In genomic region chr10:97517778-97518561, GRCh38 we compare ENCODE assay signal across 12 cellular contexts. TPM values are rescaled to one million over a fixed set of nuclear protein-coding genes. Genes with fewer than 3 reads are reported as not detected.
DNase-seq lines count a peak whose midpoint lies in the region; ATAC-seq, FAIRE-seq and TF ChIP-seq lines count a peak whose summit lies in the region.
"Had no signal": no experiment of that assay in that cellular context is flagged by ENCODE, and none has a peak within 500 bp of the region (broad histone marks: within the 10 kb centered on the region; RNA-seq: fewer than 3 reads in every experiment).

No MANE protein-coding gene starts in this region.

- POLR2A ChIA-PET in HepG2 (lab: Yijun Ruan, JAX), result interaction anchor here (0.9 kb wide), 1 partner anchor 19 kb away, joined by 3 read pairs; the partner anchor contains the start of genes MMS19 and UBTD1

- DNase-seq in Right ventricle myocardium inferior (ENCODE audit: missing footprints) (no peak), Right ventricle myocardium superior (no peak), bronchial epithelial cell (ENCODE audit: low read depth) (peak; percentile 80), HepG2 (ENCODE audit: low spot score) (no peak), mucosa of gallbladder (ENCODE audit: low spot score) (no peak)
- DNase-seq: activated CD4-positive, alpha-beta T cell treated with anti-CD3 and anti-CD28 coated beads, Interleukin-2, amount 10 ng/mL, durations not matched to agents 24 days and 14 days; stimulated activated CD4-positive, alpha-beta T cell treated with anti-CD3 and anti-CD28 coated beads, Interleukin-1b, Interleukin-23, amount 100 ng/mL, for 48 hours had no signal

- TF ChIP-seq RAD21 in HepG2 (CRISPR knock-in tag; IDR thresholded peaks at IDR 0.05), result no peak

- H3K9ac ChIP-seq in HepG2 (ENCODE audit: insufficient read depth, low read depth, low read length), result no peak overlapping the region

- no TSS peak for BruUV-seq in HepG2 (replicated peaks; lab: Mats Ljungman, UMichigan)

- WGBS in HepG2 (ENCODE audit: low lambda C conversion rate), result 58% methylated on average over 13 of the region's 13 CpGs

- no peak overlapping the region for H3K4me2 ChIP-seq in HepG2 (ENCODE audit: low read depth, low read length)

- ATAC-seq in Right ventricle myocardium inferior (peak; percentile 1), Right ventricle myocardium superior (ENCODE audit: poor library complexity) (no peak), HepG2 (peak; percentile 36; the same call in 2 of the 3 replicates), HG03432 (IDR thresholded peaks at IDR 0.05; ENCODE audit: unreplicated experiment) (no peak), GM19328 (IDR thresholded peaks at IDR 0.05; ENCODE audit: unreplicated experiment) (no peak), GM21717 (IDR thresholded peaks at IDR 0.05; ENCODE audit: unreplicated experiment) (no peak)

- H3K4me1 ChIP-seq in HepG2 (ENCODE audit: insufficient read depth, low read length), result peaks cover 14% of the 10 kb centered on the region

- no peaks in the 10 kb centered on the region for H3K9me3 ChIP-seq in HepG2 (ENCODE audit: low read length)

- H2AFZ ChIP-seq in HepG2 (ENCODE audit: low read length), result no peak overlapping the region

- CTCF ChIA-PET in HepG2 (lab: Yijun Ruan, JAX; ENCODE audit: low intra/inter-chr PET ratio, low total read pairs), result no interaction called here

- no peak overlapping the region for H3K27ac ChIP-seq in HepG2 (ENCODE audit: extremely low read length, insufficient read depth, low read length)
- H3K27ac ChIP-seq: epithelial cell of prostate had no signal

- no peaks in the 10 kb centered on the region; the same call in 1 of the 2 replicates for H4K20me1 ChIP-seq in HepG2 (ENCODE audit: insufficient read depth, low read length)

- intact Hi-C loops in Right ventricle myocardium inferior (cut with DNase I), result no loop called here
- intact Hi-C loops in Right ventricle myocardium superior (cut with DNase I), result no loop called here
- intact Hi-C loops in HepG2 (cut with micrococcal nuclease; ENCODE audit: unreplicated experiment), result no loop called here

- peak; percentile 76 for FAIRE-seq in bronchial epithelial cell (lab: Jason Lieb, UNC)
- no peak for FAIRE-seq in HepG2 (lab: Jason Lieb, UNC)

- no peak for TF ChIP-seq POLR2A in HepG2 (IDR thresholded peaks at IDR 0.05; ENCODE audit: insufficient read depth in 1 of 2, low read depth in 2 of 2, low read length in 2 of 2)

- in situ Hi-C loops in HepG2 (cut with HindIII; ENCODE audit: extremely low pct_ligation_motif_present, low pct_unique_long_range_greater_than_20kb), result no loop called here

- TF ChIP-seq CTCF in bronchial epithelial cell (IDR thresholded peaks at IDR 0.05; ENCODE audit: insufficient read depth, low read length, severe bottlenecking), result no peak
- TF ChIP-seq CTCF in HepG2 (CRISPR knock-in tag; IDR thresholded peaks at IDR 0.05), result no peak

- TF ChIP-seq EP300 in HepG2 (IDR thresholded peaks at IDR 0.05; ENCODE audit: low read depth in 2 of 2, low read length in 2 of 2) (no peak), HepG2 (CRISPR knock-in tag; IDR thresholded peaks at IDR 0.05; ENCODE audit: borderline replicate concordance) (no peak)

- H3K4me3 ChIP-seq in bronchial epithelial cell (ENCODE audit: low read depth, low read length) (no peak overlapping the region), HepG2 (replicated peaks in 1 of 3; ENCODE audit: insufficient read depth in 1 of 3, low read depth in 2 of 3, low read length in 3 of 3) (no peak overlapping the region)

- H3K36me3 ChIP-seq in bronchial epithelial cell (ENCODE audit: control insufficient read depth, insufficient read depth, low read length) (no peaks in the 10 kb centered on the region), HepG2 (replicated peaks in 1 of 2; ENCODE audit: control insufficient read depth in 1 of 2, insufficient read depth in 2 of 2, low read length in 2 of 2) (no peaks in the 10 kb centered on the region)

- H3K27me3 ChIP-seq in bronchial epithelial cell (ENCODE audit: control insufficient read depth, insufficient read depth, low read length) (no peaks in the 10 kb centered on the region), HepG2 (ENCODE audit: control insufficient read depth in 1 of 2, insufficient read depth in 2 of 2, low read length in 2 of 2) (no peaks in the 10 kb centered on the region)

- H3K79me2 ChIP-seq in HepG2 (ENCODE audit: insufficient read depth, low read length), result no peaks in the 10 kb centered on the region

RNA-seq across cellular contexts. Expression of gene UBTD1, which starts 19.2 kb away (rescaled TPM):
- 26.6 TPM for total RNA-seq in Right ventricle myocardium inferior
- 26.7 TPM for total RNA-seq in Right ventricle myocardium superior
- 11.1 and 12.4 TPM in 2 replicates for total RNA-seq in bronchial epithelial cell
- 5.8 and 7.9 TPM in 2 replicates for total RNA-seq in HepG2 (2016; rRNA removed; fragmentation: Illumina TruSeq; extraction: Trizol)
- total RNA-seq in HepG2 (2016; cell fraction: cytosol; rRNA removed; fragmentation: Illumina TruSeq; extraction: Trizol; ENCODE audit: low read depth), result 9.2 and 11.9 TPM in 2 replicates
- total RNA-seq in HepG2 (2016; cell fraction: insoluble cytoplasmic fraction; rRNA removed; fragmentation: Illumina TruSeq; extraction: Trizol), result 6.4 and 7.1 TPM in 2 replicates
- total RNA-seq in HepG2 (2016; cell fraction: membrane; rRNA removed; fragmentation: Illumina TruSeq; extraction: Trizol), result 14.8 and 18.5 TPM in 2 replicates
- total RNA-seq in HepG2 (2016; cell fraction: nucleus; rRNA removed; fragmentation: Illumina TruSeq; extraction: Trizol), result 2.4 and 3.1 TPM in 2 replicates
- 10.0 and 11.4 TPM in 2 replicates for polyA plus RNA-seq in HepG2 (2011; rRNA removed)
- 9.4 and 14.7 TPM in 2 replicates for polyA plus RNA-seq in HepG2 (2011; cell fraction: cytosol; rRNA removed)
- polyA plus RNA-seq in HepG2 (2011; cell fraction: nucleus; rRNA removed), result 8.0 and 8.7 TPM in 2 replicates
- 3.0 and 5.7 TPM in 2 replicates for polyA plus RNA-seq in HepG2 (2012)
- 15.7 and 20.7 TPM in 2 replicates for polyA plus RNA-seq in HepG2 (2016; cell fraction: cytosol; fragmentation: Illumina TruSeq; extraction: Trizol; ENCODE audit: low read depth)
- 7.6 and 9.1 TPM in 2 replicates for polyA plus RNA-seq in HepG2 (2016; cell fraction: insoluble cytoplasmic fraction; fragmentation: Illumina TruSeq; extraction: Trizol; ENCODE audit: low read depth)
- 18.5 and 20.4 TPM in 2 replicates for polyA plus RNA-seq in HepG2 (2016; cell fraction: membrane; fragmentation: Illumina TruSeq; extraction: Trizol; ENCODE audit: low read depth)
- 7.0 and 8.0 TPM in 2 replicates for polyA plus RNA-seq in HepG2 (2016; cell fraction: nucleus; fragmentation: Illumina TruSeq; extraction: Trizol; ENCODE audit: insufficient read depth, low read depth)
- 3.1 and 12.1 TPM in 2 replicates for polyA minus RNA-seq in HepG2 (2011; rRNA and poly(A)+ RNA removed; ENCODE audit: low replicate concordance)
- polyA minus RNA-seq in HepG2 (2011; cell fraction: cytosol; rRNA and poly(A)+ RNA removed), result 5.4 and 6.2 TPM in 2 replicates
- polyA minus RNA-seq in HepG2 (2011; cell fraction: nucleus; rRNA and poly(A)+ RNA removed), result 1.4 and 1.5 TPM in 2 replicates
- 13.8 TPM for total RNA-seq in mucosa of gallbladder

RNA-seq across cellular contexts. Expression of gene MMS19, which starts 19.7 kb away (rescaled TPM):
- total RNA-seq in Right ventricle myocardium inferior, result 37.7 TPM
- 34.0 TPM for total RNA-seq in Right ventricle myocardium superior
- total RNA-seq in bronchial epithelial cell, result 23.2 and 38.2 TPM in 2 replicates
- 76.4 and 95.9 TPM in 2 replicates for total RNA-seq in HepG2 (2016; rRNA removed; fragmentation: Illumina TruSeq; extraction: Trizol)
- 27.5 and 31.1 TPM in 2 replicates for total RNA-seq in HepG2 (2016; cell fraction: cytosol; rRNA removed; fragmentation: Illumina TruSeq; extraction: Trizol; ENCODE audit: low read depth)
- total RNA-seq in HepG2 (2016; cell fraction: insoluble cytoplasmic fraction; rRNA removed; fragmentation: Illumina TruSeq; extraction: Trizol), result 79.3 and 88.8 TPM in 2 replicates
- total RNA-seq in HepG2 (2016; cell fraction: membrane; rRNA removed; fragmentation: Illumina TruSeq; extraction: Trizol), result 38.8 and 43.6 TPM in 2 replicates
- 62.7 and 83.1 TPM in 2 replicates for total RNA-seq in HepG2 (2016; cell fraction: nucleus; rRNA removed; fragmentation: Illumina TruSeq; extraction: Trizol)
- polyA plus RNA-seq in HepG2 (2011; rRNA removed), result 106 and 107 TPM in 2 replicates
- polyA plus RNA-seq in HepG2 (2011; cell fraction: cytosol; rRNA removed), result 89.6 and 111 TPM in 2 replicates
- 266 and 333 TPM in 2 replicates for polyA plus RNA-seq in HepG2 (2011; cell fraction: nucleus; rRNA removed)
- polyA plus RNA-seq in HepG2 (2012), result 58.1 and 64.4 TPM in 2 replicates
- 12.2 and 14.0 TPM in 2 replicates for polyA plus RNA-seq in HepG2 (2016; cell fraction: cytosol; fragmentation: Illumina TruSeq; extraction: Trizol; ENCODE audit: low read depth)
- 75.8 and 88.6 TPM in 2 replicates for polyA plus RNA-seq in HepG2 (2016; cell fraction: insoluble cytoplasmic fraction; fragmentation: Illumina TruSeq; extraction: Trizol; ENCODE audit: low read depth)
- 26.7 and 29.6 TPM in 2 replicates for polyA plus RNA-seq in HepG2 (2016; cell fraction: membrane; fragmentation: Illumina TruSeq; extraction: Trizol; ENCODE audit: low read depth)
- 128 and 129 TPM in 2 replicates for polyA plus RNA-seq in HepG2 (2016; cell fraction: nucleus; fragmentation: Illumina TruSeq; extraction: Trizol; ENCODE audit: insufficient read depth, low read depth)
- 188 and 392 TPM in 2 replicates for polyA minus RNA-seq in HepG2 (2011; rRNA and poly(A)+ RNA removed; ENCODE audit: low replicate concordance)
- polyA minus RNA-seq in HepG2 (2011; cell fraction: cytosol; rRNA and poly(A)+ RNA removed), result 76.6 and 90.0 TPM in 2 replicates
- 109 and 123 TPM in 2 replicates for polyA minus RNA-seq in HepG2 (2011; cell fraction: nucleus; rRNA and poly(A)+ RNA removed)
- total RNA-seq in mucosa of gallbladder, result 48.1 TPM

RNA-seq across cellular contexts. Expression of gene ANKRD2, which starts 54.6 kb away (rescaled TPM):
- total RNA-seq in Right ventricle myocardium inferior, result 418 TPM
- total RNA-seq in Right ventricle myocardium superior, result 152 TPM
- 0.26 TPM in 2 replicates for total RNA-seq in bronchial epithelial cell
- not detected in 2 replicates for total RNA-seq in HepG2 (2016; rRNA removed; fragmentation: Illumina TruSeq; extraction: Trizol)
- not detected in 2 replicates for total RNA-seq in HepG2 (2016; cell fraction: cytosol; rRNA removed; fragmentation: Illumina TruSeq; extraction: Trizol; ENCODE audit: low read depth)
- not detected in 2 replicates for total RNA-seq in HepG2 (2016; cell fraction: insoluble cytoplasmic fraction; rRNA removed; fragmentation: Illumina TruSeq; extraction: Trizol)
- not detected in 2 replicates for total RNA-seq in HepG2 (2016; cell fraction: membrane; rRNA removed; fragmentation: Illumina TruSeq; extraction: Trizol)
- not detected in 2 replicates for total RNA-seq in HepG2 (2016; cell fraction: nucleus; rRNA removed; fragmentation: Illumina TruSeq; extraction: Trizol)
- polyA plus RNA-seq in HepG2 (2011; rRNA removed), result not detected in 2 replicates
- not detected in 2 replicates for polyA plus RNA-seq in HepG2 (2011; cell fraction: cytosol; rRNA removed)
- not detected in 2 replicates for polyA plus RNA-seq in HepG2 (2011; cell fraction: nucleus; rRNA removed)
- not detected in 2 replicates for polyA plus RNA-seq in HepG2 (2012)
- polyA plus RNA-seq in HepG2 (2016; cell fraction: cytosol; fragmentation: Illumina TruSeq; extraction: Trizol; ENCODE audit: low read depth), result not detected in 2 replicates
- polyA plus RNA-seq in HepG2 (2016; cell fraction: insoluble cytoplasmic fraction; fragmentation: Illumina TruSeq; extraction: Trizol; ENCODE audit: low read depth), result not detected in 2 replicates
- not detected in 2 replicates for polyA plus RNA-seq in HepG2 (2016; cell fraction: membrane; fragmentation: Illumina TruSeq; extraction: Trizol; ENCODE audit: low read depth)
- not detected in 2 replicates for polyA plus RNA-seq in HepG2 (2016; cell fraction: nucleus; fragmentation: Illumina TruSeq; extraction: Trizol; ENCODE audit: insufficient read depth, low read depth)
- polyA minus RNA-seq in HepG2 (2011; rRNA and poly(A)+ RNA removed; ENCODE audit: low replicate concordance), result 0.09 TPM in 1 of 2 replicates, not detected in the other
- not detected in 2 replicates for polyA minus RNA-seq in HepG2 (2011; cell fraction: cytosol; rRNA and poly(A)+ RNA removed)
- polyA minus RNA-seq in HepG2 (2011; cell fraction: nucleus; rRNA and poly(A)+ RNA removed), result not detected in 2 replicates
- 2.3 TPM for total RNA-seq in mucosa of gallbladder
- total RNA-seq: activated CD4-positive, alpha-beta T cell treated with anti-CD3 and anti-CD28 coated beads, Interleukin-2, amount 10 ng/mL, durations not matched to agents 24 days and 14 days; RPMI7951 had no signal

Comparison
In these comparisons a context has a peak if more than half of its experiments do, and no peak if none do; other contexts are left out.
1. ATAC-seq: peak in Right ventricle myocardium inferior (single experiment) and HepG2 (single experiment); none in Right ventricle myocardium superior (single experiment), HG03432 (single experiment), GM19328 (single experiment) and GM21717 (single experiment).
2. RNA of gene ANKRD2, which starts 54.6 kb away (total RNA-seq): 418 TPM in Right ventricle myocardium inferior (single experiment) and 152 TPM in Right ventricle myocardium superior (single experiment); 2.3 TPM in mucosa of gallbladder (single experiment), 0.26 TPM in bronchial epithelial cell and not detected in HepG2; every median in the first group is over 10 times any median in the second.